ENCODE assay signal across 7 cellular contexts in the genomic region with DNA sequence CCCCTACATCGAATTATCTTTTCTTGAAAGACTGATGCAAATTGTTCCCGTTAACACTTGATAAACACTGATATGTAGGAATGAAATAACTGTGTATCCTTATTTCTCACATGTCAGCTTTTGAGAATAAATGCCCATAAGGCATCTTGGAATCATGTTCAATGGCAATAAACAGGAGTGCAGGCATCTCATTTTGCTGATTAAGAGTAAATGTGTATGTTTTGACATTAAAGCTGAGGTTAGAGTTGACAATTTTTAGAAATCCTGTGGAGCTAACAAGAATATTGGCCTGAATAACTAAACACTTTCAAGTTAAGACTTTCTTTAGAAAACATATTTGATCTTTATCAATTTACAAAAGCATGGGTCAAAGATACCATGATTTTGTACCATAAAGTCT.
"Had no signal": no experiment of that assay in that cellular context is flagged by ENCODE, and none has a peak within 500 bp of the region (broad histone marks: within the 10 kb centered on the region; RNA-seq: fewer than 3 reads in every experiment).

No MANE protein-coding gene starts in this region.

- FAIRE-seq: GM12878, GM12891, GM12892, GM18507, GM19239 had no signal

- H3K4me3 ChIP-seq: GM12878 had no signal

- DNase-seq: GDM1, GF-D8 had no signal

- ATAC-seq: GM12878 had no signal
